In the genomic region with DNA sequence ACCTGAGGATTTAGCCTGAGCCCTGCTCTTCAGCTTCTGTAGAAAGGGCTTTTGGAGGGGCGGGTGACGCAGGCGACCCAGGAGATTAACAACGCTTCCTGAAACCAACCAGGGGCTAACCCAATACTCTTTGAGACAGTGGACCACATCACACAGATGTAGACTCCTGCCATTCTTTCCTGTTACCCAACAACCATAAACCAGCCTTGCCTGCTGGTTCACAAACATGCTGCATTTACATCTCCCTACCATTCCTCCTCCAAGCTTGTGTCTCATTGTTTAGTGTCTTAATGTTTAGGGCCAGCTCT, we compare ENCODE assay signal across 12 cellular contexts. TPM values are rescaled to one million over a fixed set of nuclear protein-coding genes. Genes with fewer than 3 reads are reported as not detected.
DNase-seq lines count a peak whose midpoint lies in the region; ATAC-seq and TF ChIP-seq lines count a peak whose summit lies in the region.
"Had no signal": no experiment of that assay in that cellular context is flagged by ENCODE, and none has a peak within 500 bp of the region (broad histone marks: within the 10 kb centered on the region; RNA-seq: fewer than 3 reads in every experiment).

No MANE protein-coding gene starts in this region.

- ATAC-seq in effector memory CD8-positive, alpha-beta T cell (replicated peaks): peak; percentile 76
- ATAC-seq in GM18519 (IDR thresholded peaks at IDR 0.05; ENCODE audit: low FRiP score, unreplicated experiment): no peak
- no peak for ATAC-seq in GM19455 (IDR thresholded peaks at IDR 0.05; ENCODE audit: unreplicated experiment)
- ATAC-seq: left lobe of liver had no signal

- H3K27ac ChIP-seq in CD4-positive, alpha-beta memory T cell (ENCODE audit: low read depth, low read length): peak overlapping the region; percentile 36

- H3K4me1 ChIP-seq in CD4-positive, alpha-beta memory T cell (ENCODE audit: insufficient read depth, low read length): peaks cover 71% of the 10 kb centered on the region

- DNase-seq in CD4-positive, alpha-beta memory T cell: peak; percentile 57 to 76 (median 69)
- peak; percentile 51 for DNase-seq in GM13977 (ENCODE audit: low spot score)
- peak; percentile 26 for DNase-seq in activated CD4-positive, alpha-beta T cell treated with anti-CD3 and anti-CD28 coated beads, Interleukin-2, amount 50 U/mL, for 1 hour
- DNase-seq in effector memory CD8-positive, alpha-beta T cell: peak in 1 of 3 experiments; percentile 23
- no peak for DNase-seq in HT-29 (ENCODE audit: low spot score)
- DNase-seq: C1 segment of cervical spinal cord, KBM-7, NCI-H748 treated with DMSO at 0.1 percent for 48 hours had no signal

- H3K4me3 ChIP-seq in CD4-positive, alpha-beta memory T cell (ENCODE audit: low read length in 2 of 2): peak overlapping the region in 1 of 2 donors; percentile 8

- no peaks in the 10 kb centered on the region for H3K9me3 Mint-ChIP-seq in CD4-positive, alpha-beta memory T cell
- no peaks in the 10 kb centered on the region for H3K9me3 Mint-ChIP-seq in effector memory CD8-positive, alpha-beta T cell
- H3K9me3 Mint-ChIP-seq: nephron had no signal

- H3K36me3 ChIP-seq in CD4-positive, alpha-beta memory T cell (ENCODE audit: insufficient read depth, low read length): peaks cover 16% of the 10 kb centered on the region

- H3K4me1 Mint-ChIP-seq in CD4-positive, alpha-beta memory T cell: peaks cover 44 to 67% (median 60%) of the 10 kb centered on the region in 4 donors
- H3K4me1 Mint-ChIP-seq in effector memory CD8-positive, alpha-beta T cell (ENCODE audit: low read depth in 2 of 2): peaks cover 50 to 52% of the 10 kb centered on the region in 2 donors
- H3K4me1 Mint-ChIP-seq: nephron had no signal

- peaks cover 33 to 53% of the 10 kb centered on the region in 2 donors for H3K36me3 Mint-ChIP-seq in CD4-positive, alpha-beta memory T cell
- peaks cover 76% of the 10 kb centered on the region for H3K36me3 Mint-ChIP-seq in effector memory CD8-positive, alpha-beta T cell (ENCODE audit: insufficient read depth)

- in situ Hi-C loops in GM13977 (cut with MboI; ENCODE audit: low pct_unique_long_range_greater_than_20kb, low sequenced_read_pairs, unreplicated experiment): no loop called here

- H3K9me3 ChIP-seq in CD4-positive, alpha-beta memory T cell (ENCODE audit: control insufficient read depth in 1 of 2, low read length in 2 of 2): no peaks in the 10 kb centered on the region

- intact Hi-C loops in CD4-positive, alpha-beta memory T cell (cut with micrococcal nuclease): no loop called here

- no peaks in the 10 kb centered on the region for H3K27me3 ChIP-seq in CD4-positive, alpha-beta memory T cell (ENCODE audit: insufficient read depth, low read length)

- no peak for TF ChIP-seq CTCF in GM13977 (IDR thresholded peaks at IDR 0.05; ENCODE audit: extremely low read depth, insufficient read depth, missing control alignments)

- peak overlapping the region; percentile 32 to 71 (median 56) for H3K4me3 Mint-ChIP-seq in CD4-positive, alpha-beta memory T cell
- H3K4me3 Mint-ChIP-seq in effector memory CD8-positive, alpha-beta T cell: peak overlapping the region; percentile 22 to 71
- H3K4me3 Mint-ChIP-seq: nephron had no signal

- POLR2A ChIA-PET in CD4-positive, alpha-beta memory T cell (lab: Charles Lee; ENCODE audit: partially characterized antibody): interaction anchor here (0.6 to 2.3 kb wide), 7 partner anchors 9 to 41 kb away, joined by 3 to 10 read pairs (median 7); partner anchors contain the start of gene PPP1R16B

- H3K27me3 Mint-ChIP-seq in CD4-positive, alpha-beta memory T cell: no peaks in the 10 kb centered on the region
- H3K27me3 Mint-ChIP-seq in effector memory CD8-positive, alpha-beta T cell: no peaks in the 10 kb centered on the region

- H3K27ac Mint-ChIP-seq in CD4-positive, alpha-beta memory T cell: peak overlapping the region; percentile 64 to 97 (median 92)
- H3K27ac Mint-ChIP-seq in effector memory CD8-positive, alpha-beta T cell: peak overlapping the region; percentile 89 to 95
- H3K27ac Mint-ChIP-seq: nephron had no signal

- CTCF ChIA-PET in CD4-positive, alpha-beta memory T cell (lab: Charles Lee; ENCODE audit: partially characterized antibody): interaction anchor here (0.9 to 1.9 kb wide), 5 partner anchors 9 to 129 kb away, joined by 3 to 7 read pairs (median 4); partner anchors contain the start of gene DHX35

RNA-seq across cellular contexts. Expression of gene PPP1R16B, which starts 28.3 kb away (rescaled TPM):
- total RNA-seq in CD4-positive, alpha-beta memory T cell: 10 to 100 TPM; 54.3 to 55.1 TPM
- 10 to 100 TPM; 17.3 to 36.7 TPM for polyA plus RNA-seq in CD4-positive, alpha-beta memory T cell
- total RNA-seq in HT-29 (2014; rRNA removed; shearing (Covaris generic)): not detected in 2 replicates

Comparison
In these comparisons a context has a peak if more than half of its experiments do, and no peak if none do; other contexts are left out.
1. RNA of gene PPP1R16B, which starts 28.3 kb away (total RNA-seq): 54.3 to 55.1 TPM in CD4-positive, alpha-beta memory T cell; not detected in HT-29; every median in the first group is over 10 times any median in the second.